ENCODE assay signal across 8 cellular contexts in the genomic region with DNA sequence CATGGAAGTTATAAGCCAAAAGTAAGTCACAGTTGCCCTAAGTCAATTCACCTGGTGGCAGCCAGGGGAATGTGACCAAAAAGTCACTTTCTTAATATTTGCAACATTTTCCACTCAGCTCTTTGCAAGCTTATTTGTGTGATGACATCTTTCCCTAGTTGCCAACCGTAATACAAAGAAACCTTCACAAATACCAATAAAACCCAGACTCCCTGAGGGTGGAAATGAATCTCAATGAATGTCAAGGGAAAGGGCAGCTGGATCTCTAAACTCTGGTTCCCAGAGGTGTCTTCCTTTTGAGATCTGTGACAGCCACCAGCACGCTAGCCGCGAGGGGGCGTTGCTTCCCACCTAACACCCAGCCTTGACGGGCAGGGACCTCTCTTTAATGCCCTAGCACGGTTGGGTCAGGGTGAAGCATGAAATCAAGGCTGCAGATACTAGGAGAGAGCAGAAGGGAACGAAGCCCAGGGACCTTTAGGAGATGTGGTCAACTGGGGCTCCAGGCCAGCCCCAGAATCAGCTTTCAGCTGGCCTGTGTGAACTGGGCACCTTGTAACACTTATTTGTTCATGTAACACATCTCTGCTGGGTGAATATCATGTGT.
A peak's percentile ranks its signal among the peaks of the same experiment; 100 is the strongest.
DNase-seq lines count a peak whose midpoint lies in the region; ATAC-seq and TF ChIP-seq lines count a peak whose summit lies in the region.

No MANE protein-coding gene starts in this region.

- H3K4me3 Mint-ChIP-seq in activated T-cell treated with anti-CD3 and anti-CD28 coated beads, Interleukin-2, amount 50 U/mL, for 24 hours: no peak overlapping the region

- H3K36me3 Mint-ChIP-seq in activated T-cell treated with anti-CD3 and anti-CD28 coated beads, Interleukin-2, amount 50 U/mL, for 24 hours (ENCODE audit: low read depth): no peaks in the 10 kb centered on the region

- intact Hi-C loops in heart right ventricle (cut with DNase I): loop anchor here in 1 of 10 donors (2.0 kb wide), 1 partner anchor 24 kb away; no protein-coding TSS in a partner anchor

- no peaks in the 10 kb centered on the region for H3K4me1 ChIP-seq in heart right ventricle

- ATAC-seq in GM18868 (IDR thresholded peaks at IDR 0.05; ENCODE audit: unreplicated experiment): peak; percentile 46
- ATAC-seq in heart right ventricle: peak in 3 of 8 donors; percentile 33 to 70 (median 67)
- no peak for ATAC-seq in HG02884 (IDR thresholded peaks at IDR 0.05; ENCODE audit: unreplicated experiment)

- H3K9me3 ChIP-seq in heart right ventricle: no peaks in the 10 kb centered on the region

- no peak overlapping the region for H3K4me3 ChIP-seq in AG10803 (ENCODE audit: low read length)
- no peak overlapping the region for H3K4me3 ChIP-seq in heart right ventricle

- peak overlapping the region; percentile 66 for H3K27ac Mint-ChIP-seq in activated T-cell treated with anti-CD3 and anti-CD28 coated beads, Interleukin-2, amount 50 U/mL, for 24 hours

- no peaks in the 10 kb centered on the region for H3K36me3 ChIP-seq in heart right ventricle

- no peaks in the 10 kb centered on the region for H3K27me3 ChIP-seq in heart right ventricle

- DNase-seq in AG10803 (ENCODE audit: low read depth) (peak; percentile 65), NCI-H146 (lab: John Stamatoyannopoulos, UW) (peak; percentile 54), heart right ventricle (peak; percentile 32 to 50), NCI-H1105 treated with DMSO at 0.1 percent for 48 hours (lab: John Stamatoyannopoulos, UW) (no peak)
- peak; percentile 56 for DNase-seq in activated T-cell treated with anti-CD3 and anti-CD28 coated beads, Interleukin-2, amount 50 U/mL, for 24 hours
- peak; percentile 14 to 46 for DNase-seq in stimulated activated CD4-positive, alpha-beta T cell treated with anti-CD3 and anti-CD28 coated beads, Interleukin-15, amount 100 ng/mL, for 48 hours (ENCODE audit: low read depth in 2 of 2)

- 15 to 16% methylated on average over 8 of the region's 8 CpGs for WGBS in heart right ventricle, 2 donors

- H3K27me3 Mint-ChIP-seq in activated T-cell treated with anti-CD3 and anti-CD28 coated beads, Interleukin-2, amount 50 U/mL, for 24 hours: peaks cover 16% of the 10 kb centered on the region

- peaks cover 3% of the 10 kb centered on the region for H3K4me1 Mint-ChIP-seq in activated T-cell treated with anti-CD3 and anti-CD28 coated beads, Interleukin-2, amount 50 U/mL, for 24 hours (ENCODE audit: low read depth)

- H3K27ac ChIP-seq in heart right ventricle: no peak overlapping the region

- H3K9me3 Mint-ChIP-seq in activated T-cell treated with anti-CD3 and anti-CD28 coated beads, Interleukin-2, amount 50 U/mL, for 24 hours: peaks cover 3% of the 10 kb centered on the region

- peak; percentile 82 for TF ChIP-seq CTCF in AG10803 (conservative IDR thresholded peaks at IDR 0.05; ENCODE audit: low read length)
- TF ChIP-seq CTCF in heart right ventricle (IDR thresholded peaks at IDR 0.05): peak; percentile 29 to 60 (median 56)
